9 cellular contexts compared by ENCODE assay signal in the genomic region with DNA sequence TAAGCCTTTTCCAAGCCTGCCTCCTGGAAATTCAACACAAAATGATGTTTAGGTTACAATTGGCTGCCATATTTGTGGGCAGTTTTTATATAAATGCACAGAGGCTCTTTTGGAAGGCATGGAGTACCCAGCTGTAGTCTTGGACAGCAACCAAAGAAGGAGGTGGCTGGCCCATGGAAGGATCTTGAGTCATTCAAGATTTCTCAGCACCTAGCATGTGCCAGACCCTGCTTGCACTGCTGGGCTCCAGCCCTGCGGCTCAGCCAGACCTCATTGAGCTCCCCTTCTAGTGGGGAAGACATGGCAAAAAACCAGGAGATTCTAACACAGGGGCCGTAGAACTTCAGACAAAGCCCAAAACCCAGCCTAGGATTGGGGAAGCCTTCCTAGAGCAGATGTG. TPM values are rescaled to one million over a fixed set of nuclear protein-coding genes. Genes with fewer than 3 reads are reported as not detected.
DNase-seq lines count a peak whose midpoint lies in the region; ATAC-seq and TF ChIP-seq lines count a peak whose summit lies in the region.
"Had no signal": no experiment of that assay in that cellular context is flagged by ENCODE, and none has a peak within 500 bp of the region (broad histone marks: within the 10 kb centered on the region; RNA-seq: fewer than 3 reads in every experiment).

No MANE protein-coding gene starts in this region.

- TF ChIP-seq CTCF in PC-3 (conservative IDR thresholded peaks at IDR 0.05; ENCODE audit: low read depth, low read length): no peak
- TF ChIP-seq CTCF in psoas muscle (IDR thresholded peaks at IDR 0.05): no peak
- TF ChIP-seq CTCF in PC-9 (conservative IDR thresholded peaks at IDR 0.05): no peak

- no peak overlapping the region for H3K27ac ChIP-seq in PC-3 (ENCODE audit: low read length)
- H3K27ac ChIP-seq in psoas muscle: peak overlapping the region; percentile 37
- no peak overlapping the region for H3K27ac ChIP-seq in PC-9

- 42 to 52% (median 50%) methylated on average over 2 of the region's 2 CpGs for WGBS in psoas muscle, 3 donors

- H3K9me2 ChIP-seq in PC-3 (replicated peaks; ENCODE audit: low read length) (no peaks in the 10 kb centered on the region), PC-9 (ENCODE audit: insufficient read depth) (no peaks in the 10 kb centered on the region)

- H3K36me3 ChIP-seq in PC-3 (ENCODE audit: low read depth, low read length) (peaks cover 3% of the 10 kb centered on the region), psoas muscle (ENCODE audit: insufficient read depth in 1 of 2, low read depth in 1 of 2) (peaks cover 0 to 23% of the 10 kb centered on the region in 2 donors), PC-9 (ENCODE audit: low read depth) (peaks cover 19% of the 10 kb centered on the region; the same call in 1 of the 2 replicates)

- no peaks in the 10 kb centered on the region for H3K9me3 ChIP-seq in PC-3 (ENCODE audit: low read length)
- H3K9me3 ChIP-seq in psoas muscle: no peaks in the 10 kb centered on the region
- no peaks in the 10 kb centered on the region for H3K9me3 ChIP-seq in PC-9 (ENCODE audit: insufficient read depth, low read depth)

- H4K20me1 ChIP-seq in PC-3 (ENCODE audit: low read length) (no peaks in the 10 kb centered on the region), PC-9 (ENCODE audit: insufficient read depth) (peaks cover 14% of the 10 kb centered on the region)

- no peaks in the 10 kb centered on the region for H3F3A ChIP-seq in PC-3 (ENCODE audit: low read length, unreplicated experiment)
- peaks cover 10% of the 10 kb centered on the region; the same call in 1 of the 2 replicates for H3F3A ChIP-seq in PC-9 (ENCODE audit: insufficient read depth, low read depth)

- no TSS peak for BruUV-seq in PC-3 (replicated peaks; lab: Mats Ljungman, UMichigan)
- no TSS peak for BruUV-seq in PC-9 (replicated peaks; lab: Mats Ljungman, UMichigan)

- peaks cover 40% of the 10 kb centered on the region for H3K4me1 ChIP-seq in PC-3 (ENCODE audit: insufficient read depth, low read length)
- peaks cover 29% of the 10 kb centered on the region for H3K4me1 ChIP-seq in psoas muscle
- H3K4me1 ChIP-seq in PC-9 (replicated peaks; ENCODE audit: insufficient read depth): no peaks in the 10 kb centered on the region

- H2AFZ ChIP-seq in PC-3 (ENCODE audit: low read length) (no peak overlapping the region), PC-9 (no peak overlapping the region)

- ATAC-seq in PC-3 (peak; percentile 39; the same call in 1 of the 2 replicates), esophagus mucosa (peak; percentile 53), psoas muscle (peak; percentile 84 to 92 (median 92)), GM18519 (IDR thresholded peaks at IDR 0.05; ENCODE audit: low FRiP score, unreplicated experiment) (no peak), HG03280 (IDR thresholded peaks at IDR 0.05; ENCODE audit: unreplicated experiment) (no peak), GM21423 (IDR thresholded peaks at IDR 0.05; ENCODE audit: unreplicated experiment) (no peak)

- intact Hi-C loops in PC-3 (cut with micrococcal nuclease): no loop called here
- intact Hi-C loops in psoas muscle (cut with DNase I): no loop called here
- intact Hi-C loops in PC-9 (cut with micrococcal nuclease; ENCODE audit: unreplicated experiment): no loop called here

- H3K27me3 ChIP-seq in PC-3 (ENCODE audit: low read length) (no peaks in the 10 kb centered on the region), psoas muscle (ENCODE audit: insufficient read depth in 3 of 3, low read length in 2 of 3) (no peaks in the 10 kb centered on the region), PC-9 (ENCODE audit: insufficient read depth, low read depth) (no peaks in the 10 kb centered on the region)

- H3K4me2 ChIP-seq in PC-3 (ENCODE audit: low read length) (no peak overlapping the region), PC-9 (no peak overlapping the region)

- H3K4me3 ChIP-seq in PC-3 (ENCODE audit: low read length) (no peak overlapping the region), psoas muscle (no peak overlapping the region), PC-9 (no peak overlapping the region)

- peaks cover 21% of the 10 kb centered on the region for H3K79me2 ChIP-seq in PC-3 (ENCODE audit: low read length)
- H3K79me2 ChIP-seq in PC-9 (ENCODE audit: low read depth): no peaks in the 10 kb centered on the region; the same call in 1 of the 2 replicates

- POLR2A ChIA-PET in PC-3 (lab: Charles Lee; ENCODE audit: unreplicated experiment): no interaction called here
- POLR2A ChIA-PET in PC-9 (lab: Charles Lee; ENCODE audit: unreplicated experiment): interaction anchor here (0.6 kb wide), 2 partner anchors 20 to 111 kb away, joined by 3 to 19 read pairs; no protein-coding TSS in a partner anchor

- no peak overlapping the region for H3K9ac ChIP-seq in PC-3 (ENCODE audit: low read length)

- CTCF ChIA-PET in PC-3 (lab: Charles Lee) (interaction anchor here (0.6 kb wide), 1 partner anchor 33 kb away, joined by 8 read pairs; no protein-coding TSS in a partner anchor), PC-9 (lab: Charles Lee) (no interaction called here)

- DNase-seq in EL (peak; percentile 77), PC-3 (peak; percentile 60), psoas muscle (peak; percentile 69 to 81), PC-9 (no peak)
- DNase-seq: activated effector memory CD4-positive, alpha-beta T cell treated with anti-CD3 and anti-CD28 coated beads, Interleukin-2, amount 50 U/mL, for 16 hours had no signal

RNA-seq across cellular contexts. Expression of a gene that starts 22.1 kb away (rescaled TPM):
- total RNA-seq in PC-3 (2014; rRNA removed) (33.2 and 42.3 TPM in 2 replicates), esophagus mucosa (12.9 TPM), psoas muscle (10 to 100 TPM in 3 of 4 donors, 1 to 10 TPM in 1; 10.0 to 15.1 (median 14.4) TPM), PC-9 (2021) (82.1 and 83.5 TPM in 2 replicates)
- 10 to 100 TPM in 1 of 3 donors, 1 to 10 TPM in 2; 5.0 to 10.1 (median 6.0) TPM for polyA plus RNA-seq in psoas muscle

Comparison
In these comparisons a context has a peak if more than half of its experiments do, and no peak if none do; other contexts are left out.
1. DNase-seq: peak in EL (single experiment), PC-3 (single experiment) and psoas muscle (2 of 2); none in PC-9 (0 of 2).
2. ATAC-seq: peak in PC-3 (single experiment), esophagus mucosa (single experiment) and psoas muscle (4 of 4); none in GM18519 (single experiment), HG03280 (single experiment) and GM21423 (single experiment).